8 cellular contexts compared by ENCODE assay signal in the genomic region with DNA sequence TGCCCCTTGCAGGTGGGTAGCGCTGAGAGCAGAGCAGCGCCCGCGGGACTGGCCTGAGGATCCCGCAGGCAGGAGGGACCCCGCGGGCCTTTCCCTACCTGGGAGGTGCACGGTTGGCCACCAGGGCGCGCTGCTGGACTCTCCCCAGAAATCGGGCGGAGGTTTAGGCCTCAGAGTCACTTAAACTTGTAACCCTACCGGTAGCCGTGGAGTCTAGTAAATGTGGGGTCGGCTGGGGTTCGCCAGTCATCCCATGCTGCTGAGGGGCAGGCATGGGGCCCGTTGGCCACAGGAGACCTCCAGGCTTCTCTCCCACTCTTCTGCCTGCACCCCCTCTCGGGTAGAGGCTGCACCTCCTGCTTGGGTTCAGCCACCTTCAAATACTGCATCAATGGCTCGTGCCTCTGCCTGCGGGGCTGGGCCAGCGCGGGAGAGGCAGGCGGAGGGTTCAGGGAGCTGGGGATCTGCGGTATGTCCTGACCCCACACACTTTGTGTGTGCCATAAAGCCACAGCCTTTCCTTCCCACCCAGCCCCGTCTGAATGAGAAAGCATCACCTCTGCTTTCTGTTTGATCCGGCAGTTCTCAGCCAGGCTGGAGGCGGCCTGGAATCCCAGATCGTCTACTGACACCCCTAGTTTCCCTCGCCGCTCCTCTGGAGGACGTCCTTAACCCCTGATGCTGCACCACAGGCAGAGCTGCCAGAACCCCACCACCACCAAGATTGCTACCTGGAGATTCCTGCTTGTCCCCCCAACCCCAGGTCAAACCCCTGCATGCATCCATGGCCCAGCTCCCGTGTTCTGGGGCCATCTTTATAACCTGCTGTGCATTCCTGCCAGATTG.
DNase-seq lines count a peak whose midpoint lies in the region; ATAC-seq lines count a peak whose summit lies in the region.

No MANE protein-coding gene starts in this region.

- no peak overlapping the region for H3K4me3 ChIP-seq in ACC112 (ENCODE audit: low read depth, low read length)

- peak; percentile 73 for DNase-seq in NCI-H510A treated with DMSO at 0.1 percent for 48 hours (lab: John Stamatoyannopoulos, UW)
- peak; percentile 94 for DNase-seq in activated CD4-positive, alpha-beta T cell treated with anti-CD3 and anti-CD28 coated beads for 48 hours
- peak; percentile 15 for DNase-seq in dedifferentiated amniotic fluid mesenchymal stem cell (ENCODE audit: extremely low spot score)
- peak; percentile 83 to 91 for DNase-seq in memory B cell (ENCODE audit: low spot score in 2 of 2)
- DNase-seq in stimulated activated CD8-positive, alpha-beta memory T cell treated with anti-CD3 and anti-CD28 coated beads, Interleukin-15, amount 100 ng/mL, for 48 hours (ENCODE audit: low read depth in 2 of 2): peak; percentile 74 to 78

- H2AFZ ChIP-seq in ACC112 (ENCODE audit: low read length, unreplicated experiment): peak overlapping the region; percentile 76

- H3K4me3 Mint-ChIP-seq in memory B cell: peak overlapping the region; percentile 8

- no peak overlapping the region for H3K27ac ChIP-seq in ACC112 (ENCODE audit: low read depth, low read length)

- H3K27me3 ChIP-seq in ACC112 (ENCODE audit: insufficient read depth, low read length): no peaks in the 10 kb centered on the region

- peaks cover 4% of the 10 kb centered on the region for H3K4me1 ChIP-seq in ACC112 (ENCODE audit: control insufficient read depth, insufficient read depth, low read length, unreplicated experiment)

- H3K4me1 Mint-ChIP-seq in memory B cell: peaks cover 7% of the 10 kb centered on the region

- H3K79me2 ChIP-seq in ACC112 (ENCODE audit: control insufficient read depth, insufficient read depth, low read length, unreplicated experiment): no peaks in the 10 kb centered on the region

- no peaks in the 10 kb centered on the region for H3K36me3 Mint-ChIP-seq in memory B cell

- no peaks in the 10 kb centered on the region for H3K9me3 Mint-ChIP-seq in memory B cell

- no peaks in the 10 kb centered on the region for H3K36me3 ChIP-seq in ACC112 (ENCODE audit: insufficient read depth, low read length)

- H3K27me3 Mint-ChIP-seq in memory B cell: peaks cover 3% of the 10 kb centered on the region

- peak; percentile 56 for ATAC-seq in GM18858 (IDR thresholded peaks at IDR 0.05; ENCODE audit: unreplicated experiment)
- ATAC-seq in HG03064 (IDR thresholded peaks at IDR 0.05; ENCODE audit: low read depth, unreplicated experiment): peak; percentile 84
- peak; percentile 93 for ATAC-seq in memory B cell (ENCODE audit: low read depth)

- no peak overlapping the region for H3K27ac Mint-ChIP-seq in memory B cell

Comparison
In these comparisons a context has a peak if more than half of its experiments do, and no peak if none do; other contexts are left out.
1. DNase-seq: peak in every context shown above with its lines; median percentile 94 in activated CD4-positive, alpha-beta T cell treated with anti-CD3 and anti-CD28 coated beads for 48 hours; 87 in memory B cell; 76 in stimulated activated CD8-positive, alpha-beta memory T cell treated with anti-CD3 and anti-CD28 coated beads, Interleukin-15, amount 100 ng/mL, for 48 hours; 73 in NCI-H510A treated with DMSO at 0.1 percent for 48 hours; 15 in dedifferentiated amniotic fluid mesenchymal stem cell.